Comparison of ENCODE assay signal across 25 cellular contexts in genomic region chr11:125892994-125893393, GRCh38. TPM values are rescaled to one million over a fixed set of nuclear protein-coding genes. Genes with fewer than 3 reads are reported as not detected.
A peak's percentile ranks its signal among the peaks of the same experiment; 100 is the strongest.
DNase-seq lines count a peak whose midpoint lies in the region; ATAC-seq, FAIRE-seq and TF ChIP-seq lines count a peak whose summit lies in the region.
"Had no signal": no experiment of that assay in that cellular context is flagged by ENCODE, and none has a peak within 500 bp of the region (broad histone marks: within the 10 kb centered on the region; RNA-seq: fewer than 3 reads in every experiment).

No MANE protein-coding gene starts in this region.

- peaks cover 16% of the 10 kb centered on the region for H3K36me3 ChIP-seq in astrocyte (ENCODE audit: insufficient read depth, low read length)
- H3K36me3 ChIP-seq in osteoblast (ENCODE audit: insufficient read depth, low read length) = peaks cover 26% of the 10 kb centered on the region
- peaks cover 10 to 38% (median 33%) of the 10 kb centered on the region in 4 donors for H3K36me3 ChIP-seq in stomach

- no peaks in the 10 kb centered on the region for H3K36me3 Mint-ChIP-seq in astrocyte (ENCODE audit: low read depth, unreplicated experiment)
- peaks cover 5% of the 10 kb centered on the region for H3K36me3 Mint-ChIP-seq in chondrocyte (ENCODE audit: low read depth)

- H3K27ac ChIP-seq in astrocyte (ENCODE audit: low read depth, low read length) (no peak overlapping the region), osteoblast (ENCODE audit: low read depth, low read length) (peak overlapping the region; percentile 31), stomach (peak overlapping the region in 3 of 5 donors; percentile 35 to 60 (median 52))
- H3K27ac ChIP-seq: BLaER1, RWPE1, SK-N-MC had no signal

- H2AFZ ChIP-seq in astrocyte (ENCODE audit: low read depth, low read length) (no peak overlapping the region), osteoblast (ENCODE audit: low read length) (no peak overlapping the region)
- H2AFZ ChIP-seq: GM23248 had no signal

- H3K4me3 Mint-ChIP-seq in astrocyte (ENCODE audit: unreplicated experiment) (no peak overlapping the region), chondrocyte (ENCODE audit: unreplicated experiment) (no peak overlapping the region)
- H3K4me3 Mint-ChIP-seq: CD4-positive, alpha-beta T cell; H9 had no signal

- no peak for TF ChIP-seq POLR2A in stomach (IDR thresholded peaks at IDR 0.05)

- H3K9ac ChIP-seq in astrocyte (ENCODE audit: low read length) = no peak overlapping the region
- H3K9ac ChIP-seq: BLaER1, GM23248 had no signal

- H3K9me3 Mint-ChIP-seq in astrocyte (ENCODE audit: unreplicated experiment) (no peaks in the 10 kb centered on the region), chondrocyte (ENCODE audit: low read depth) (no peaks in the 10 kb centered on the region)
- H3K9me3 Mint-ChIP-seq: CD4-positive, alpha-beta T cell; H9 had no signal

- TF ChIP-seq CTCF in LNCaP clone FGC (IDR thresholded peaks at IDR 0.05; ENCODE audit: control insufficient read depth, extremely low read depth, insufficient read depth) = no peak
- TF ChIP-seq CTCF in astrocyte (IDR thresholded peaks at IDR 0.05; ENCODE audit: insufficient read depth, low read depth, low read length) = no peak
- TF ChIP-seq CTCF in osteoblast (IDR thresholded peaks at IDR 0.05; ENCODE audit: extremely low read depth, low read depth, low read length) = no peak
- TF ChIP-seq CTCF in stomach (IDR thresholded peaks at IDR 0.05) = no peak
- no peak for TF ChIP-seq CTCF in omental fat pad (IDR thresholded peaks at IDR 0.05)
- TF ChIP-seq CTCF in chondrocyte (IDR thresholded peaks at IDR 0.05) = no peak

- H3K4me3 ChIP-seq in LNCaP clone FGC (ENCODE audit: low read depth, low read length) = no peak overlapping the region
- H3K4me3 ChIP-seq in astrocyte (ENCODE audit: insufficient read depth, low read depth, low read length) = no peak overlapping the region
- no peak overlapping the region for H3K4me3 ChIP-seq in osteoblast (ENCODE audit: insufficient read depth, low read length)
- H3K4me3 ChIP-seq in stomach = no peak overlapping the region
- H3K4me3 ChIP-seq: BLaER1, GM23248, K562, SK-N-MC had no signal

- H3K79me2 ChIP-seq in astrocyte (ENCODE audit: insufficient read depth, low read length) (peaks cover 69% of the 10 kb centered on the region), osteoblast (ENCODE audit: insufficient read depth, low read length) (peaks cover 88% of the 10 kb centered on the region)

- no peaks in the 10 kb centered on the region for H3K9me3 ChIP-seq in astrocyte (ENCODE audit: insufficient read depth, low read depth, low read length)
- H3K9me3 ChIP-seq in osteoblast (ENCODE audit: low read depth, low read length) = no peaks in the 10 kb centered on the region
- no peaks in the 10 kb centered on the region for H3K9me3 ChIP-seq in stomach
- H3K9me3 ChIP-seq: BLaER1 had no signal

- H3K27ac Mint-ChIP-seq in astrocyte (ENCODE audit: unreplicated experiment) (no peak overlapping the region), chondrocyte (ENCODE audit: unreplicated experiment) (no peak overlapping the region)
- H3K27ac Mint-ChIP-seq: CD4-positive, alpha-beta T cell; H9 had no signal

- H3K4me2 ChIP-seq in astrocyte (ENCODE audit: low read length) (no peak overlapping the region), osteoblast (ENCODE audit: insufficient read depth, low read length) (no peak overlapping the region)
- H3K4me2 ChIP-seq: BLaER1 had no signal

- TF ChIP-seq EP300 in stomach (IDR thresholded peaks at IDR 0.05) = no peak

- H3K4me1 ChIP-seq in astrocyte (ENCODE audit: insufficient read depth, low read length) = peaks cover 10% of the 10 kb centered on the region
- H3K4me1 ChIP-seq in osteoblast (ENCODE audit: insufficient read depth, low read length) = peaks cover 32% of the 10 kb centered on the region
- H3K4me1 ChIP-seq in stomach = peaks cover 9 to 52% (median 43%) of the 10 kb centered on the region in 4 donors

- H3K27me3 Mint-ChIP-seq in astrocyte (ENCODE audit: low read depth, unreplicated experiment) (no peaks in the 10 kb centered on the region), chondrocyte (ENCODE audit: low read depth) (no peaks in the 10 kb centered on the region)
- H3K27me3 Mint-ChIP-seq: CD4-positive, alpha-beta T cell had no signal

- H4K20me1 ChIP-seq in astrocyte (ENCODE audit: insufficient read depth, low read length) = peaks cover 30% of the 10 kb centered on the region
- peaks cover 13% of the 10 kb centered on the region for H4K20me1 ChIP-seq in osteoblast (ENCODE audit: insufficient read depth, low read length)

- no peak for ATAC-seq in omental fat pad (ENCODE audit: low FRiP score)
- ATAC-seq: K562 had no signal

- H3K4me1 Mint-ChIP-seq in astrocyte (ENCODE audit: low read depth, unreplicated experiment) = peaks cover 3% of the 10 kb centered on the region
- peaks cover 51% of the 10 kb centered on the region for H3K4me1 Mint-ChIP-seq in chondrocyte (ENCODE audit: low read depth)

- H3K27me3 ChIP-seq in astrocyte (ENCODE audit: insufficient read depth, low read length) (no peaks in the 10 kb centered on the region), osteoblast (ENCODE audit: insufficient read depth, low read length) (no peaks in the 10 kb centered on the region), stomach (no peaks in the 10 kb centered on the region)
- H3K27me3 ChIP-seq: BLaER1 had no signal

- peak; percentile 37 for FAIRE-seq in astrocyte (lab: Jason Lieb, UNC)
- FAIRE-seq: K562 had no signal

- intact Hi-C loops in stomach (cut with DNase I; ENCODE audit: low total_unique reads) = no loop called here

- DNase-seq in LNCaP clone FGC (ENCODE audit: low read depth) (peak; percentile 89), astrocyte (ENCODE audit: low read depth) (no peak), osteoblast (ENCODE audit: insufficient read length, low spot score, missing footprints) (no peak), stomach (no peak), SW 1271 (lab: John Stamatoyannopoulos, UW) (no peak), omental fat pad (ENCODE audit: low spot score) (no peak), chondrocyte (ENCODE audit: low spot score) (no peak)
- DNase-seq: ACHN; CD4-positive, alpha-beta T cell; COR-L47; GM23248; H9; NCI-H1092; NCI-H1436 treated with DMSO at 0.1 percent for 48 hours; NCI-H2029 treated with DMSO at 0.1 percent for 48 hours; NCI-H226; NCI-H510A treated with DMSO at 0.1 percent for 48 hours; NCI-H748 treated with DMSO at 0.1 percent for 48 hours; SHP77 treated with DMSO at 0.1 percent for 48 hours had no signal

RNA-seq across cellular contexts. Expression of gene HYLS1, which starts 5.5 kb away (rescaled TPM):
- total RNA-seq in astrocyte (3.2 TPM in 2 replicates), osteoblast (5.8 and 6.8 TPM in 2 replicates), stomach (1 to 10 TPM in 2 of 5 donors, under 1 TPM in 2, not detected in 1; 0.87 to 6.6 (median 1.9) TPM), omental fat pad (1 to 10 TPM; 2.6 to 4.9 (median 3.0) TPM), chondrocyte (4.3 to 4.7 TPM (median 4.5 TPM) in 3 replicates)
- polyA plus RNA-seq in stomach = 1 to 10 TPM; 2.9 to 4.5 (median 3.8) TPM

RNA-seq across cellular contexts. Expression of gene PUS3, which starts 10.0 kb away (rescaled TPM):
- total RNA-seq in astrocyte (14.3 and 16.9 TPM in 2 replicates), osteoblast (13.6 and 14.1 TPM in 2 replicates), stomach (10 to 100 TPM in 1 of 5 donors, 1 to 10 TPM in 3, under 1 TPM in 1; 0.58 to 15.1 (median 4.0) TPM), omental fat pad (10 to 100 TPM in 2 of 4 donors, 1 to 10 TPM in 2; 7.3 to 12.2 (median 9.5) TPM), chondrocyte (7.7 to 10.0 TPM (median 8.4 TPM) in 3 replicates)
- polyA plus RNA-seq in stomach = 10 to 100 TPM; 10.3 to 11.2 (median 10.7) TPM

RNA-seq across cellular contexts. Expression of gene DDX25, which starts 11.3 kb away (rescaled TPM):
- total RNA-seq in astrocyte (0.70 and 1.1 TPM in 2 replicates), osteoblast (under 0.01 TPM in 1 of 2 replicates, not detected in the other), stomach (1 to 10 TPM in 1 of 5 donors, under 1 TPM in 2, not detected in 2; under 0.01 to 1.0 (median 0.92) TPM), omental fat pad (1 to 10 TPM in 1 of 4 donors, under 1 TPM in 1, not detected in 2; 0.60 to 2.5 TPM), chondrocyte (not detected in 3 replicates)
- polyA plus RNA-seq in stomach = under 1 TPM in 2 of 3 donors, not detected in 1; 0.25 to 0.30 TPM
- total RNA-seq: CD4-positive, alpha-beta T cell; G401; GM23248; K562; LHCN-M2 had no signal
- polyA plus RNA-seq: GM23248, K562 had no signal

RNA-seq across cellular contexts. Expression of gene VSIG10L2, which starts 52.9 kb away (rescaled TPM):
- total RNA-seq in astrocyte (not detected in 2 replicates), osteoblast (not detected in 2 replicates), stomach (not detected), omental fat pad (under 1 TPM in 1 of 4 donors, not detected in 3; 0.32 TPM), chondrocyte (not detected in 3 replicates)
- polyA plus RNA-seq in stomach = 1 to 10 TPM in 1 of 3 donors, under 1 TPM in 1, not detected in 1; 0.35 to 1.4 TPM
- total RNA-seq: CD4-positive, alpha-beta T cell; G401; GM23248; H9; K562; LHCN-M2 had no signal
- polyA plus RNA-seq: GM23248, K562 had no signal

RNA-seq across cellular contexts. Expression of gene PATE4, which starts 59.9 kb away (rescaled TPM):
- total RNA-seq in astrocyte (not detected in 2 replicates), osteoblast (not detected in 2 replicates), stomach (not detected), omental fat pad (not detected), chondrocyte (not detected in 3 replicates)
- polyA plus RNA-seq in stomach = not detected
- total RNA-seq: CD4-positive, alpha-beta T cell; G401; GM23248; H9; K562; LHCN-M2 had no signal
- polyA plus RNA-seq: GM23248, K562 had no signal
